Comparison of ENCODE assay signal across 8 cellular contexts in genomic region chr14:89955022-89955414, GRCh38. TPM values are rescaled to one million over a fixed set of nuclear protein-coding genes. Genes with fewer than 3 reads are reported as not detected.
DNase-seq lines count a peak whose midpoint lies in the region; ATAC-seq, FAIRE-seq and TF ChIP-seq lines count a peak whose summit lies in the region.

No MANE protein-coding gene starts in this region.

- no peaks in the 10 kb centered on the region for H3K27me3 ChIP-seq in IMR-90 (ENCODE audit: control insufficient read depth, insufficient read depth, low read length)
- H3K27me3 ChIP-seq in mucosa of rectum (ENCODE audit: control insufficient read depth in 2 of 2, insufficient read depth in 2 of 2, low read length in 2 of 2): no peaks in the 10 kb centered on the region

- CTCF ChIA-PET in IMR-90 (lab: Yijun Ruan, JAX): interaction anchor here (0.6 to 1.5 kb wide), 3 partner anchors 16 to 156 kb away, joined by 3 to 9 read pairs (median 4); no protein-coding TSS in a partner anchor

- peak overlapping the region; percentile 43 to 59; a peak in 2 of 4 replicates for H4K8ac ChIP-seq in IMR-90 (ENCODE audit: low read depth in 2 of 2, low read length in 2 of 2)

- POLR2A ChIA-PET in IMR-90 (lab: Charles Lee; ENCODE audit: unreplicated experiment): no interaction called here

- BruUV-seq in IMR-90 (replicated peaks; lab: Mats Ljungman, UMichigan): no TSS peak

- 0 out of 2 replicates have a peak overlapping the region, but pooled peaks have one; percentile 25 for H3K4ac ChIP-seq in IMR-90 (ENCODE audit: low read depth, low read length)

- WGBS in IMR-90 (ENCODE audit: extremely low coverage in 2 of 2, insufficient read length in 1 of 2), 2 experiments: no CpG with 5 or more reads among the region's 8 CpGs

- peak overlapping the region; percentile 62 for H3K23ac ChIP-seq in IMR-90 (ENCODE audit: low read depth, low read length)

- peak overlapping the region; percentile 91 for H2AFZ ChIP-seq in IMR-90 (replicated peaks; ENCODE audit: low read length, poor library complexity)

- H2BK20ac ChIP-seq in IMR-90 (ENCODE audit: low read depth, low read length): no peak overlapping the region

- peak overlapping the region; percentile 64; the same call in 1 of the 3 replicates for H2BK15ac ChIP-seq in IMR-90 (ENCODE audit: low read depth, low read length)

- no peak overlapping the region for H2AK9ac ChIP-seq in IMR-90 (replicated peaks; ENCODE audit: low read depth, low read length, poor library complexity)

- 0 out of 2 replicates have a peak overlapping the region, but pooled peaks have one; percentile 3 for H2AK5ac ChIP-seq in IMR-90 (ENCODE audit: low read depth, low read length)

- DNase-seq in GM12891 (ENCODE audit: insufficient read length, low spot score): no peak
- DNase-seq in IMR-90: no peak
- DNase-seq in central memory CD8-positive, alpha-beta T cell (ENCODE audit: low spot score in 2 of 2): no peak
- no peak for DNase-seq in COR-L47 (lab: John Stamatoyannopoulos, UW)
- DNase-seq in GM19239 (ENCODE audit: insufficient read length, low spot score): no peak

- H3K36me3 ChIP-seq in IMR-90 (ENCODE audit: control insufficient read depth, insufficient read depth, low read length): peaks cover 3% of the 10 kb centered on the region; the same call in 1 of the 2 replicates
- H3K36me3 ChIP-seq in mucosa of rectum (ENCODE audit: control insufficient read depth in 2 of 2, insufficient read depth in 2 of 2, low read length in 2 of 2): peaks cover 2 to 4% of the 10 kb centered on the region in 2 donors

- H4K5ac ChIP-seq in IMR-90 (ENCODE audit: low read depth, low read length): peak overlapping the region; percentile 20; the same call in 1 of the 2 replicates

- peak overlapping the region; percentile 69; the same call in 1 of the 2 replicates for H3K9ac ChIP-seq in IMR-90 (ENCODE audit: low read depth, low read length)
- H3K9ac ChIP-seq in mucosa of rectum (ENCODE audit: low read depth in 1 of 2, low read length in 2 of 2): peak overlapping the region; percentile 83 to 86

- no peaks in the 10 kb centered on the region for H4K20me1 ChIP-seq in IMR-90 (ENCODE audit: insufficient read depth, low read length)

- H2BK120ac ChIP-seq in IMR-90 (ENCODE audit: low read depth, low read length): no peak overlapping the region

- dilution Hi-C loops in IMR-90 (cut with HindIII; ENCODE audit: low sequenced_read_pairs, unreplicated experiment): no loop called here

- H3K4me1 ChIP-seq in IMR-90 (ENCODE audit: control insufficient read depth, insufficient read depth, low read length) (peaks cover 3% of the 10 kb centered on the region; the same call in 1 of the 2 replicates), mucosa of rectum (ENCODE audit: control insufficient read depth in 2 of 2, insufficient read depth in 2 of 2, low read length in 2 of 2) (peaks cover 16% of the 10 kb centered on the region in 2 donors)

- peak overlapping the region; percentile 95; the same call in 1 of the 2 replicates for H3K56ac ChIP-seq in IMR-90 (ENCODE audit: extremely low read depth, insufficient read depth, low read length)

- H3K4me1 Mint-ChIP-seq in central memory CD8-positive, alpha-beta T cell: peaks cover 30% of the 10 kb centered on the region

- peaks cover 20 to 39% of the 10 kb centered on the region in 2 experiments for H3K79me1 ChIP-seq in IMR-90 (ENCODE audit: low read depth in 1 of 2, low read length in 2 of 2)

- no peaks in the 10 kb centered on the region for H3K27me3 Mint-ChIP-seq in central memory CD8-positive, alpha-beta T cell

- no peak for TF ChIP-seq CTCF in IMR-90 (conservative IDR thresholded peaks at IDR 0.05; ENCODE audit: low read depth, low read length)

- in situ Hi-C loops in IMR-90 (cut with MboI; ENCODE audit: low sequenced_read_pairs): no loop called here

- H3K4me2 ChIP-seq in IMR-90 (ENCODE audit: low read depth, low read length): peak overlapping the region; percentile 79

- 0 out of 2 replicates have a peak overlapping the region, but pooled peaks have one; percentile 20 for H3K14ac ChIP-seq in IMR-90 (replicated peaks; ENCODE audit: low read depth, low read length)

- FAIRE-seq in GM12891 (lab: Jason Lieb, UNC): peak; percentile 56
- no peak for FAIRE-seq in GM19239 (lab: Jason Lieb, UNC)

- peak overlapping the region; percentile 85 for H3K4me3 Mint-ChIP-seq in central memory CD8-positive, alpha-beta T cell

- intact Hi-C loops in IMR-90 (cut with micrococcal nuclease): no loop called here

- peak; percentile 1 for ATAC-seq in IMR-90 (ENCODE audit: low read depth)
- ATAC-seq in central memory CD8-positive, alpha-beta T cell (replicated peaks; ENCODE audit: extremely low read depth, poor library complexity, severe bottlenecking): no peak
- ATAC-seq in GM19397 (IDR thresholded peaks at IDR 0.05; ENCODE audit: unreplicated experiment): no peak
- no peak for ATAC-seq in GM19463 (IDR thresholded peaks at IDR 0.05; ENCODE audit: unreplicated experiment)

- H3K27ac ChIP-seq in IMR-90 (ENCODE audit: insufficient read depth, low read length): peak overlapping the region; percentile 59
- H3K27ac ChIP-seq in mucosa of rectum (ENCODE audit: low read depth in 2 of 2, low read length in 2 of 2): peak overlapping the region; percentile 57 to 96

- no peaks in the 10 kb centered on the region for H3K9me3 ChIP-seq in IMR-90 (ENCODE audit: control insufficient read depth, insufficient read depth, low read length)
- no peaks in the 10 kb centered on the region for H3K9me3 ChIP-seq in mucosa of rectum (ENCODE audit: control insufficient read depth in 2 of 2, low read length in 2 of 2)

- H3K27ac Mint-ChIP-seq in central memory CD8-positive, alpha-beta T cell (ENCODE audit: low read depth): peak overlapping the region; percentile 90

- peak overlapping the region; percentile 48 for H2BK5ac ChIP-seq in IMR-90 (ENCODE audit: low read depth, low read length, poor library complexity, severe bottlenecking)

- H3K9me3 Mint-ChIP-seq in central memory CD8-positive, alpha-beta T cell: no peaks in the 10 kb centered on the region

- 0 out of 2 replicates have a peak, but pooled peaks cover 6% of the 10 kb centered on the region for H3K9me1 ChIP-seq in IMR-90 (ENCODE audit: insufficient read depth, low read length)

- peak overlapping the region; percentile 73 for H3K4me3 ChIP-seq in IMR-90 (ENCODE audit: insufficient read depth, low read depth, low read length)
- peak overlapping the region; percentile 87 to 88 for H3K4me3 ChIP-seq in mucosa of rectum (ENCODE audit: low read length in 2 of 2)

- TF ChIP-seq RAD21 in IMR-90 (IDR thresholded peaks at IDR 0.05; ENCODE audit: low read length): no peak

- no peak for TF ChIP-seq POLR2A in GM12891 (IDR thresholded peaks at IDR 0.05; ENCODE audit: low read depth, low read length)
- no peak for TF ChIP-seq POLR2A in IMR-90 (IDR thresholded peaks at IDR 0.05; ENCODE audit: low read depth, low read length)

- peaks cover 26% of the 10 kb centered on the region for H3K36me3 Mint-ChIP-seq in central memory CD8-positive, alpha-beta T cell (ENCODE audit: insufficient read depth)

- peak overlapping the region; percentile 14; the same call in 1 of the 2 replicates for H3K18ac ChIP-seq in IMR-90 (ENCODE audit: low read depth, low read length)

- peak overlapping the region; percentile 27; the same call in 1 of the 2 replicates for H4K91ac ChIP-seq in IMR-90 (ENCODE audit: insufficient read depth, low read depth, low read length)

TF ChIP-seq in GM12891, 5 proteins besides CTCF, POLR2A, EP300 and RAD21:
- TF ChIP-seq POU2F2 (IDR thresholded peaks at IDR 0.05; ENCODE audit: low read depth, low read length): no peak
- TF ChIP-seq PAX5 (IDR thresholded peaks at IDR 0.05; ENCODE audit: insufficient read depth, low read length, severe bottlenecking): no peak
- no peak for TF ChIP-seq POLR2AphosphoS5 (IDR thresholded peaks at IDR 0.05; ENCODE audit: low read depth, low read length)
- no peak; the same call in 1 of the 2 replicates for TF ChIP-seq TAF1 (IDR thresholded peaks at IDR 0.05; ENCODE audit: low read depth, low read length)
- no peak for TF ChIP-seq SPI1 (IDR thresholded peaks at IDR 0.05; ENCODE audit: low read depth, low read length)

TF ChIP-seq in IMR-90, 13 proteins besides CTCF, POLR2A, EP300 and RAD21:
- TF ChIP-seq BHLHE40 (IDR thresholded peaks at IDR 0.05; ENCODE audit: low read depth, low read length) (no peak), USF2 (IDR thresholded peaks at IDR 0.05; ENCODE audit: low read depth, low read length) (no peak), RCOR1 (IDR thresholded peaks at IDR 0.05; ENCODE audit: insufficient replicate concordance, low read length) (no peak), FOS (IDR thresholded peaks at IDR 0.05; ENCODE audit: low read depth, low read length) (no peak), CEBPB (IDR thresholded peaks at IDR 0.05; ENCODE audit: low read depth, low read length) (no peak), SMC3 (IDR thresholded peaks at IDR 0.05; ENCODE audit: low read depth, low read length) (no peak)
TF ChIP-seq in IMR-90: peak in this region for 0.

RNA-seq across cellular contexts. Expression of gene EFCAB11, which starts 0.5 kb away (rescaled TPM):
- polyA plus RNA-seq in GM12891 (2012; ENCODE audit: low read depth, missing spikeins): 16.6 TPM
- total RNA-seq in IMR-90 (2012; rRNA removed): 2.2 and 6.1 TPM in 2 replicates
- 4.9 and 5.3 TPM in 2 replicates for polyA plus RNA-seq in IMR-90 (2012; rRNA removed)
- 0.58 and 1.8 TPM in 2 replicates for polyA plus RNA-seq in IMR-90 (2012; cell fraction: cytosol; rRNA removed)
- polyA plus RNA-seq in IMR-90 (2012; cell fraction: nucleus; rRNA removed; ENCODE audit: low replicate concordance): 0.21 and 1.6 TPM in 2 replicates

RNA-seq across cellular contexts. Expression of gene TDP1, which starts 0.7 kb away (rescaled TPM):
- polyA plus RNA-seq in GM12891 (2012; ENCODE audit: low read depth, missing spikeins): 28.2 TPM
- 39.2 and 53.1 TPM in 2 replicates for total RNA-seq in IMR-90 (2012; rRNA removed)
- polyA plus RNA-seq in IMR-90 (2012; rRNA removed): 21.6 and 23.3 TPM in 2 replicates
- polyA plus RNA-seq in IMR-90 (2012; cell fraction: cytosol; rRNA removed): 9.7 and 13.0 TPM in 2 replicates
- polyA plus RNA-seq in IMR-90 (2012; cell fraction: nucleus; rRNA removed; ENCODE audit: low replicate concordance): 7.1 and 28.5 TPM in 2 replicates
